In the genomic region with DNA sequence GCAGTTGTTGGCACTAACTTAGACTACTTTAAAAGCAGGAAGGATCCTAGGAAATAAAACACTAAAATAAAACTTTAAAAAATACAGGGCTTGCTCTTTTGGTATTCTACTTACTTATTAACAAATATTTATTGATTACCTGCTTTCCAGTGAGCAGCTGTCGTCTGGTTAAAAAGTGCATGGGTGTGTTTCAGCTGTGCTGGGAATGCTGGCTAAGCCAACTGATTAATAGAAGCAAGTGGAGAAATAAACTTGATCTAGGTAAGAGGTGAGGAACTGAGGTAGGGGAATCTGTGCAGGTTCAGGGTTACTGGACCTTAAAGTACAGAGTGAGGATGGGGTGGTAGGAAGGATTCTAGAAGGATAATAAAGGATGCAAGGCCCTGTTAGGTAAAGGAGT, we compare ENCODE assay signal across 1 cellular context.
TF ChIP-seq lines count a peak whose summit lies in the region.

No MANE protein-coding gene starts in this region.

TF ChIP-seq in GM12878, 131 proteins besides CTCF, POLR2A, EP300 and RAD21 (continued from another document):
- TF ChIP-seq ZZZ3 (IDR thresholded peaks at IDR 0.05; ENCODE audit: control insufficient read depth, insufficient read length, low read depth) (no peak), ESRRA (IDR thresholded peaks at IDR 0.05; ENCODE audit: low read length) (no peak), RFX5 (IDR thresholded peaks at IDR 0.05; ENCODE audit: low read depth, low read length) (no peak), IRF4 (IDR thresholded peaks at IDR 0.05; ENCODE audit: low read depth, low read length) (no peak), MTA2 (IDR thresholded peaks at IDR 0.05; ENCODE audit: low read depth) (no peak), GATAD2B (conservative IDR thresholded peaks at IDR 0.05; ENCODE audit: low read depth) (no peak), NFIC (IDR thresholded peaks at IDR 0.05; ENCODE audit: low read depth, low read length) (no peak)
- TF ChIP-seq, protein P1, sequence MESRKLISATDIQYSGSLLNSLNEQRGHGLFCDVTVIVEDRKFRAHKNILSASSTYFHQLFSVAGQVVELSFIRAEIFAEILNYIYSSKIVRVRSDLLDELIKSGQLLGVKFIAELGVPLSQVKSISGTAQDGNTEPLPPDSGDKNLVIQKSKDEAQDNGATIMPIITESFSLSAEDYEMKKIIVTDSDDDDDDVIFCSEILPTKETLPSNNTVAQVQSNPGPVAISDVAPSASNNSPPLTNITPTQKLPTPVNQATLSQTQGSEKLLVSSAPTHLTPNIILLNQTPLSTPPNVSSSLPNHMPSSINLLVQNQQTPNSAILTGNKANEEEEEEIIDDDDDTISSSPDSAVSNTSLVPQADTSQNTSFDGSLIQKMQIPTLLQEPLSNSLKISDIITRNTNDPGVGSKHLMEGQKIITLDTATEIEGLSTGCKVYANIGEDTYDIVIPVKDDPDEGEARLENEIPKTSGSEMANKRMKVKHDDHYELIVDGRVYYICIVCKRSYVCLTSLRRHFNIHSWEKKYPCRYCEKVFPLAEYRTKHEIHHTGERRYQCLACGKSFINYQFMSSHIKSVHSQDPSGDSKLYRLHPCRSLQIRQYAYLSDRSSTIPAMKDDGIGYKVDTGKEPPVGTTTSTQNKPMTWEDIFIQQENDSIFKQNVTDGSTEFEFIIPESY (IDR thresholded peaks at IDR 0.05) = no peak
- TF ChIP-seq, protein P2, sequence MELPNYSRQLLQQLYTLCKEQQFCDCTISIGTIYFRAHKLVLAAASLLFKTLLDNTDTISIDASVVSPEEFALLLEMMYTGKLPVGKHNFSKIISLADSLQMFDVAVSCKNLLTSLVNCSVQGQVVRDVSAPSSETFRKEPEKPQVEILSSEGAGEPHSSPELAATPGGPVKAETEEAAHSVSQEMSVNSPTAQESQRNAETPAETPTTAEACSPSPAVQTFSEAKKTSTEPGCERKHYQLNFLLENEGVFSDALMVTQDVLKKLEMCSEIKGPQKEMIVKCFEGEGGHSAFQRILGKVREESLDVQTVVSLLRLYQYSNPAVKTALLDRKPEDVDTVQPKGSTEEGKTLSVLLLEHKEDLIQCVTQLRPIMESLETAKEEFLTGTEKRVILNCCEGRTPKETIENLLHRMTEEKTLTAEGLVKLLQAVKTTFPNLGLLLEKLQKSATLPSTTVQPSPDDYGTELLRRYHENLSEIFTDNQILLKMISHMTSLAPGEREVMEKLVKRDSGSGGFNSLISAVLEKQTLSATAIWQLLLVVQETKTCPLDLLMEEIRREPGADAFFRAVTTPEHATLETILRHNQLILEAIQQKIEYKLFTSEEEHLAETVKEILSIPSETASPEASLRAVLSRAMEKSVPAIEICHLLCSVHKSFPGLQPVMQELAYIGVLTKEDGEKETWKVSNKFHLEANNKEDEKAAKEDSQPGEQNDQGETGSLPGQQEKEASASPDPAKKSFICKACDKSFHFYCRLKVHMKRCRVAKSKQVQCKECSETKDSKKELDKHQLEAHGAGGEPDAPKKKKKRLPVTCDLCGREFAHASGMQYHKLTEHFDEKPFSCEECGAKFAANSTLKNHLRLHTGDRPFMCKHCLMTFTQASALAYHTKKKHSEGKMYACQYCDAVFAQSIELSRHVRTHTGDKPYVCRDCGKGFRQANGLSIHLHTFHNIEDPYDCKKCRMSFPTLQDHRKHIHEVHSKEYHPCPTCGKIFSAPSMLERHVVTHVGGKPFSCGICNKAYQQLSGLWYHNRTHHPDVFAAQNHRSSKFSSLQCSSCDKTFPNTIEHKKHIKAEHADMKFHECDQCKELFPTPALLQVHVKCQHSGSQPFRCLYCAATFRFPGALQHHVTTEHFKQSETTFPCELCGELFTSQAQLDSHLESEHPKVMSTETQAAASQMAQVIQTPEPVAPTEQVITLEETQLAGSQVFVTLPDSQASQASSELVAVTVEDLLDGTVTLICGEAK (IDR thresholded peaks at IDR 0.05; ENCODE audit: borderline replicate concordance) = no peak
- TF ChIP-seq, protein P3, sequence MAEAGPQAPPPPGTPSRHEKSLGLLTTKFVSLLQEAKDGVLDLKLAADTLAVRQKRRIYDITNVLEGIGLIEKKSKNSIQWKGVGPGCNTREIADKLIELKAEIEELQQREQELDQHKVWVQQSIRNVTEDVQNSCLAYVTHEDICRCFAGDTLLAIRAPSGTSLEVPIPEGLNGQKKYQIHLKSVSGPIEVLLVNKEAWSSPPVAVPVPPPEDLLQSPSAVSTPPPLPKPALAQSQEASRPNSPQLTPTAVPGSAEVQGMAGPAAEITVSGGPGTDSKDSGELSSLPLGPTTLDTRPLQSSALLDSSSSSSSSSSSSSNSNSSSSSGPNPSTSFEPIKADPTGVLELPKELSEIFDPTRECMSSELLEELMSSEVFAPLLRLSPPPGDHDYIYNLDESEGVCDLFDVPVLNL (IDR thresholded peaks at IDR 0.05; ENCODE audit: low read depth, low read length) = no peak
